ENCODE assay signal across 11 cellular contexts in the genomic region with DNA sequence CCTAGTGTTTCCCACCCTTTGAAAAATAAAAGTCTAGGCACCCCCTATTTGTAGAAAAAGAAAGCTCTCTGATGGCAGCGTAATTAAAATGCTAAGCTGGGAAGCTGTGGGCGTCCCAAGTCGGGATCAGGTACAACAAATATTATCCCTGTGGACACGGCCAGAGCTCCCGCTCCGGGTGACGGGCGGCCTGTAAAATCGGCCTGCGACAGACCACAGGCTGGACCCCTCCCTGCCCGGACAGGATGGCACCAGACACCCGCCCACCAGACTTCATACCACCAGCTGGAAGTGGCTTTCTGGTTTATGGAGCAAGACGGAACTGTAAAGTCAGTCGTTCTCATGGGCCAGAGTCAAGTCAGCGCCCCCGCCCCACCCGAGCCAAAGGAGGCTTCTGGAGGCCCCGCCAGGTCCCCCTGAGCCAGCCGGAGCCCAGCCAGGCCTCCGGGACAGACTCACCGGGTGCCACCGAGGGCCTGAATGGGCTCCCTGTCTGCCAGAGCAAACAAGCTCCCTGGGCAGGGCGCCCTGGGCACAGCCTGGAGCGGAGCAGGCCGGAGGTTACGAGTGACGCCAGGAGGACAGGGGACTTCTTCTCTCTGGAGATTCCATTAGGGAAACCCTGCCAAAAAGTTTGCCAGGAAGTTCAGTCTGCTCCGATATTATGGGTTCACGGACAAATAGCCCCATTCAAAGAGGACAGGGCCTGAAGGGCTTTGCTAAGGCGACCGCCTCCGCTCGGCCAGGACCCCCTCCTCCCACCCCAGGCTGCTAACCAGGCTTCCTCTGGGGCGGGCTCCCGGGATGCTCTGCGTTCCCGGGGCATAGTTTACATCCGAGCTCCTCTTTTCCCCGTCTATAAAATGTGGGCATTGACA.
DNase-seq lines count a peak whose midpoint lies in the region; ATAC-seq lines count a peak whose summit lies in the region.
"Had no signal": no experiment of that assay in that cellular context is flagged by ENCODE, and none has a peak within 500 bp of the region (broad histone marks: within the 10 kb centered on the region; RNA-seq: fewer than 3 reads in every experiment).

No MANE protein-coding gene starts in this region.

- H3K27me3 Mint-ChIP-seq in activated CD4-positive, alpha-beta memory T cell treated with anti-CD3 and anti-CD28 coated beads for 36 hours: peaks cover 5% of the 10 kb centered on the region

- POLR2A ChIA-PET in activated CD4-positive, alpha-beta memory T cell treated with anti-CD3 and anti-CD28 coated beads for 36 hours (lab: Charles Lee): interaction anchor here (0.7 kb wide), 1 partner anchor 14 kb away, joined by 3 read pairs; no protein-coding TSS in a partner anchor

- H3K27ac Mint-ChIP-seq in activated CD4-positive, alpha-beta memory T cell treated with anti-CD3 and anti-CD28 coated beads for 36 hours: no peak overlapping the region

- peak; percentile 92 for DNase-seq in Ammon's horn (ENCODE audit: low spot score)
- DNase-seq in cerebellar cortex (ENCODE audit: low spot score): peak; percentile 39
- DNase-seq in left lobe of liver (ENCODE audit: low spot score): peak; percentile 97
- DNase-seq in putamen (ENCODE audit: low spot score): peak; percentile 91
- no peak for DNase-seq in NCI-H2227 treated with DMSO at 0.1 percent for 48 hours (lab: John Stamatoyannopoulos, UW)
- DNase-seq in NCI-H1417 treated with DMSO at 0.1 percent for 48 hours (lab: John Stamatoyannopoulos, UW): no peak
- no peak for DNase-seq in activated CD4-positive, alpha-beta memory T cell treated with anti-CD3 and anti-CD28 coated beads for 36 hours
- no peak for DNase-seq in CD1c-positive myeloid dendritic cell (ENCODE audit: extremely low spot score)
- DNase-seq: activated CD8-positive, alpha-beta memory T cell treated with anti-CD3 and anti-CD28 coated beads, Interleukin-2, amount 50 U/mL, for 4 hours; glutamatergic neuron; T1000 had no signal

- CTCF ChIA-PET in activated CD4-positive, alpha-beta memory T cell treated with anti-CD3 and anti-CD28 coated beads for 36 hours (lab: Charles Lee): no interaction called here

- H3K4me3 Mint-ChIP-seq in activated CD4-positive, alpha-beta memory T cell treated with anti-CD3 and anti-CD28 coated beads for 36 hours: no peak overlapping the region

- ATAC-seq in left lobe of liver: peak; percentile 90

- H3K4me1 Mint-ChIP-seq in activated CD4-positive, alpha-beta memory T cell treated with anti-CD3 and anti-CD28 coated beads for 36 hours (ENCODE audit: low read depth): peaks cover 11% of the 10 kb centered on the region

- no peaks in the 10 kb centered on the region for H3K36me3 Mint-ChIP-seq in activated CD4-positive, alpha-beta memory T cell treated with anti-CD3 and anti-CD28 coated beads for 36 hours

- intact Hi-C loops in activated CD4-positive, alpha-beta memory T cell treated with anti-CD3 and anti-CD28 coated beads for 36 hours (cut with micrococcal nuclease): no loop called here

- peaks cover under 1% of the 10 kb centered on the region for H3K9me3 Mint-ChIP-seq in activated CD4-positive, alpha-beta memory T cell treated with anti-CD3 and anti-CD28 coated beads for 36 hours

Comparison
In these comparisons a context has a peak if more than half of its experiments do, and no peak if none do; other contexts are left out.
1. DNase-seq: peak in Ammon's horn (single experiment), cerebellar cortex (single experiment), left lobe of liver (single experiment) and putamen (single experiment); none in NCI-H2227 treated with DMSO at 0.1 percent for 48 hours (single experiment), NCI-H1417 treated with DMSO at 0.1 percent for 48 hours (single experiment), activated CD4-positive, alpha-beta memory T cell treated with anti-CD3 and anti-CD28 coated beads for 36 hours (single experiment) and CD1c-positive myeloid dendritic cell (single experiment).